ENCODE assay signal across 19 cellular contexts in genomic region chr5:21791304-21791703, GRCh38.
DNase-seq lines count a peak whose midpoint lies in the region; ATAC-seq and TF ChIP-seq lines count a peak whose summit lies in the region.
"Had no signal": no experiment of that assay in that cellular context is flagged by ENCODE, and none has a peak within 500 bp of the region (broad histone marks: within the 10 kb centered on the region; RNA-seq: fewer than 3 reads in every experiment).

No MANE protein-coding gene starts in this region.

- peak overlapping the region; percentile 73; the same call in 1 of the 2 replicates for H3K4me2 ChIP-seq in IMR-90 (ENCODE audit: low read depth, low read length)
- H3K4me2 ChIP-seq: A549 had no signal

- DNase-seq in GM03348 (ENCODE audit: low spot score) (peak; percentile 1), IMR-90 (peak; percentile 75), choroid plexus epithelial cell (ENCODE audit: low read depth) (peak; percentile 23), iris pigment epithelial cell (ENCODE audit: low read depth) (peak; percentile 70), T-helper 9 cell (no peak), GOT3 (lab: John Stamatoyannopoulos, UW) (no peak), A172 (ENCODE audit: low spot score) (no peak)
- DNase-seq: DMS53, H9, Kasumi-1, MG63, NCI-H1417 treated with DMSO at 0.1 percent for 48 hours, NCI-H187, NCI-H446, NCI-H526, SW 1271 had no signal

- H4K20me1 ChIP-seq in IMR-90 (ENCODE audit: insufficient read depth, low read length) = no peaks in the 10 kb centered on the region

- no peak overlapping the region for H2BK20ac ChIP-seq in IMR-90 (ENCODE audit: low read depth, low read length)

- H4K5ac ChIP-seq in IMR-90 (ENCODE audit: low read depth, low read length) = no peak overlapping the region

- H3K4me3 ChIP-seq in IMR-90 (ENCODE audit: insufficient read depth, low read depth, low read length) = no peak overlapping the region
- H3K4me3 ChIP-seq in choroid plexus epithelial cell (ENCODE audit: low read depth, low read length) = no peak overlapping the region
- H3K4me3 ChIP-seq: A549, MG63, SJSA1 had no signal

- no peak overlapping the region; the same call in 1 of the 2 replicates for H3K27ac ChIP-seq in IMR-90 (ENCODE audit: insufficient read depth, low read length)
- H3K27ac ChIP-seq: A549, SJSA1 had no signal

- no peak for TF ChIP-seq CTCF in IMR-90 (conservative IDR thresholded peaks at IDR 0.05; ENCODE audit: low read depth, low read length)
- TF ChIP-seq CTCF in choroid plexus epithelial cell (conservative IDR thresholded peaks at IDR 0.05; ENCODE audit: low read depth, low read length) = no peak

- TF ChIP-seq RAD21 in IMR-90 (IDR thresholded peaks at IDR 0.05; ENCODE audit: low read length) = no peak

- no peak overlapping the region for H2AFZ ChIP-seq in IMR-90 (replicated peaks; ENCODE audit: low read length, poor library complexity)

- no peak overlapping the region for H2AK5ac ChIP-seq in IMR-90 (ENCODE audit: low read depth, low read length)

- H3K4me1 ChIP-seq in IMR-90 (ENCODE audit: control insufficient read depth, insufficient read depth, low read length) = peaks cover 5% of the 10 kb centered on the region
- H3K4me1 ChIP-seq: A549, SJSA1 had no signal

- no peak overlapping the region for H4K91ac ChIP-seq in IMR-90 (ENCODE audit: insufficient read depth, low read depth, low read length)

- H3K4ac ChIP-seq in IMR-90 (ENCODE audit: low read depth, low read length) = no peak overlapping the region

- H3K9me3 ChIP-seq in IMR-90 (ENCODE audit: control insufficient read depth, insufficient read depth, low read length) = no peaks in the 10 kb centered on the region
- H3K9me3 ChIP-seq: A549, MG63, SJSA1 had no signal

- no peaks in the 10 kb centered on the region for H3K27me3 ChIP-seq in IMR-90 (ENCODE audit: control insufficient read depth, insufficient read depth, low read length)
- H3K27me3 ChIP-seq: MG63, SJSA1 had no signal

- BruUV-seq in IMR-90 (replicated peaks; lab: Mats Ljungman, UMichigan) = no TSS peak

- H3K9ac ChIP-seq in IMR-90 (ENCODE audit: low read depth, low read length) = no peak overlapping the region

- CTCF ChIA-PET in IMR-90 (lab: Yijun Ruan, JAX) = no interaction called here

- no peak for TF ChIP-seq POLR2A in IMR-90 (IDR thresholded peaks at IDR 0.05; ENCODE audit: low read depth, low read length)

- POLR2A ChIA-PET in IMR-90 (lab: Charles Lee; ENCODE audit: unreplicated experiment) = no interaction called here

- H3K18ac ChIP-seq in IMR-90 (ENCODE audit: low read depth, low read length) = peak overlapping the region; percentile 99; the same call in 1 of the 2 replicates

- no peaks in the 10 kb centered on the region for H3K9me1 ChIP-seq in IMR-90 (ENCODE audit: insufficient read depth, low read length)

- H2AK9ac ChIP-seq in IMR-90 (replicated peaks; ENCODE audit: low read depth, low read length, poor library complexity) = no peak overlapping the region

- no peak overlapping the region for H3K23ac ChIP-seq in IMR-90 (ENCODE audit: low read depth, low read length)

- no peaks in the 10 kb centered on the region for H3K36me3 ChIP-seq in IMR-90 (ENCODE audit: control insufficient read depth, insufficient read depth, low read length)
- H3K36me3 ChIP-seq: MG63, SJSA1 had no signal

- ATAC-seq in IMR-90 (ENCODE audit: low read depth) = peak; percentile 86
- ATAC-seq: A549, Right ventricle myocardium inferior had no signal

- dilution Hi-C loops in IMR-90 (cut with HindIII; ENCODE audit: low sequenced_read_pairs, unreplicated experiment) = no loop called here

- intact Hi-C loops in IMR-90 (cut with micrococcal nuclease) = no loop called here

- in situ Hi-C loops in IMR-90 (cut with MboI; ENCODE audit: low sequenced_read_pairs) = no loop called here

- peak overlapping the region in 1 of 2 experiments; percentile 20; a peak in 1 of 4 replicates for H4K8ac ChIP-seq in IMR-90 (ENCODE audit: low read depth in 2 of 2, low read length in 2 of 2)

- peak overlapping the region; percentile 81 for H2BK5ac ChIP-seq in IMR-90 (ENCODE audit: low read depth, low read length, poor library complexity, severe bottlenecking)

- no peaks in the 10 kb centered on the region for H3K79me1 ChIP-seq in IMR-90 (ENCODE audit: low read depth in 1 of 2, low read length in 2 of 2)

- H2BK15ac ChIP-seq in IMR-90 (ENCODE audit: low read depth, low read length) = no peak overlapping the region

- WGBS in IMR-90 (ENCODE audit: extremely low coverage in 2 of 2, insufficient read length in 1 of 2), 2 experiments = no CpG with 5 or more reads among the region's 2 CpGs

- no peak overlapping the region for H3K56ac ChIP-seq in IMR-90 (ENCODE audit: extremely low read depth, insufficient read depth, low read length)

- peak overlapping the region; percentile 53; the same call in 1 of the 2 replicates for H2BK120ac ChIP-seq in IMR-90 (ENCODE audit: low read depth, low read length)

- H3K14ac ChIP-seq in IMR-90 (replicated peaks; ENCODE audit: low read depth, low read length) = no peak overlapping the region

TF ChIP-seq in IMR-90, 13 proteins besides CTCF, POLR2A, EP300 and RAD21:
- TF ChIP-seq CEBPB (IDR thresholded peaks at IDR 0.05; ENCODE audit: low read depth, low read length) (peak; percentile 21; the same call in 1 of the 2 replicates), USF2 (IDR thresholded peaks at IDR 0.05; ENCODE audit: low read depth, low read length) (no peak)

Comparison
In these comparisons a context has a peak if more than half of its experiments do, and no peak if none do; other contexts are left out.
1. DNase-seq: peak in GM03348 (single experiment), IMR-90 (single experiment), choroid plexus epithelial cell (single experiment) and iris pigment epithelial cell (single experiment); none in T-helper 9 cell (single experiment), GOT3 (single experiment) and A172 (single experiment).